15 cellular contexts compared by ENCODE assay signal in the genomic region with DNA sequence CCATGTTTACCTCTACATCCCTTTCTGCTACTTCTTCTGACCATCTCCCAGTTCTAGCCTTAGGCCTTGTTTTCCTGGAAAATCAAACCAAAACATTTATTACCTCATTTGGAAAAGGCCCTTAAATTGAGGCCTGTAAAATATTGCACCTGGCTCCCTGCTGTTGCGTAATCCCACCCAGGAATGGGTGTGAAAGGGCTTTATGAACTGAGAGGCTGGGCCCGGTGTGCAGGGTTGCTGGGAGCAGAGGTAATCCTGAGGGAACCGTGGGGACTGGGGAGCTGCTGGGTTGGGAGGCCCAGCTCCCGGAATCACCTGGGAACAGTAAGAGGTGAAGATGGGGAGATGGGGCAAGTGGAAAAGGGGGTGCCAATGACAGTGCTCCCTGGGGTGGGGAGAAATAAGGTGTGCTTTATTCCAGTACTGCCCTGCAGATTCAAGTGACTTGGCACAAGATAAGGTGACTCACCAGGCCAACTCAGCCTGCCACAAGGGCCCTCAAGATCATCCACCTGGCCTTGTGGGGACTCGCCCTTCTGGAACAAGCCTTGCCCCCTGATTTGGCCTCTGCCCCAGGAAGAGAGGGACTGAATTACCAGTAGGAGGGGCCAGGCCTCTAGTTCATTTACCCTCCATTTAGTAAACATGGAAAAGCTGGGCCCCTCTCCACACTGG. TPM values are rescaled to one million over a fixed set of nuclear protein-coding genes. Genes with fewer than 3 reads are reported as not detected.
A peak's percentile ranks its signal among the peaks of the same experiment; 100 is the strongest.
DNase-seq lines count a peak whose midpoint lies in the region; ATAC-seq and TF ChIP-seq lines count a peak whose summit lies in the region.
"Had no signal": no experiment of that assay in that cellular context is flagged by ENCODE, and none has a peak within 500 bp of the region (broad histone marks: within the 10 kb centered on the region; RNA-seq: fewer than 3 reads in every experiment).

No MANE protein-coding gene starts in this region.

- peaks cover 15% of the 10 kb centered on the region for H3K36me3 Mint-ChIP-seq in activated CD8-positive, alpha-beta memory T cell treated with anti-CD3 and anti-CD28 coated beads, Interleukin-2, amount 10 ng/mL, durations not matched to agents 7 days and 5 days
- H3K36me3 Mint-ChIP-seq in activated naive CD8-positive, alpha-beta T cell treated with anti-CD3 and anti-CD28 coated beads, Interleukin-2, amount 50 U/mL, for 24 hours (ENCODE audit: low read depth): peaks cover 31% of the 10 kb centered on the region

- no peaks in the 10 kb centered on the region for H3K36me3 ChIP-seq in right lobe of liver
- H3K36me3 ChIP-seq in urinary bladder (ENCODE audit: insufficient read depth): no peaks in the 10 kb centered on the region

- H3K4me3 Mint-ChIP-seq in activated CD8-positive, alpha-beta memory T cell treated with anti-CD3 and anti-CD28 coated beads, Interleukin-2, amount 10 ng/mL, durations not matched to agents 7 days and 5 days: no peak overlapping the region
- no peak overlapping the region for H3K4me3 Mint-ChIP-seq in activated naive CD8-positive, alpha-beta T cell treated with anti-CD3 and anti-CD28 coated beads, Interleukin-2, amount 50 U/mL, for 24 hours
- H3K4me3 Mint-ChIP-seq: central memory CD8-positive, alpha-beta T cell had no signal

- CTCF ChIA-PET in activated CD8-positive, alpha-beta memory T cell treated with anti-CD3 and anti-CD28 coated beads, Interleukin-2, amount 10 ng/mL, durations not matched to agents 7 days and 5 days (lab: Charles Lee): interaction anchor here (1.2 kb wide), 1 partner anchor 118 kb away, joined by 3 read pairs; no protein-coding TSS in a partner anchor

- no peak overlapping the region for H3K4me3 ChIP-seq in right lobe of liver
- no peak overlapping the region for H3K4me3 ChIP-seq in urinary bladder (ENCODE audit: low read depth, low read length)

- peaks cover 19% of the 10 kb centered on the region for H3K4me1 Mint-ChIP-seq in activated CD8-positive, alpha-beta memory T cell treated with anti-CD3 and anti-CD28 coated beads, Interleukin-2, amount 10 ng/mL, durations not matched to agents 7 days and 5 days
- H3K4me1 Mint-ChIP-seq in activated naive CD8-positive, alpha-beta T cell treated with anti-CD3 and anti-CD28 coated beads, Interleukin-2, amount 50 U/mL, for 24 hours: peaks cover 17% of the 10 kb centered on the region
- H3K4me1 Mint-ChIP-seq: central memory CD8-positive, alpha-beta T cell had no signal

- peaks cover 0 to 24% (median 4%) of the 10 kb centered on the region in 4 donors for H3K4me1 ChIP-seq in right lobe of liver
- H3K4me1 ChIP-seq in urinary bladder (ENCODE audit: insufficient read depth): no peaks in the 10 kb centered on the region

- WGBS in right lobe of liver (ENCODE audit: insufficient coverage, low coverage, low lambda C conversion rate, missing lambda C conversion rate): 63% methylated on average over 4 of the region's 5 CpGs
- 80% methylated on average over 5 of the region's 5 CpGs for WGBS in urinary bladder

- ATAC-seq in activated CD8-positive, alpha-beta memory T cell treated with anti-CD3 and anti-CD28 coated beads, Interleukin-2, amount 10 ng/mL, durations not matched to agents 7 days and 5 days: no peak
- peak; percentile 41 for ATAC-seq in activated naive CD8-positive, alpha-beta T cell treated with anti-CD3 and anti-CD28 coated beads, Interleukin-2, amount 50 U/mL, for 24 hours
- ATAC-seq in right lobe of liver (peak in 3 of 4 donors; percentile 39 to 60 (median 60)), HG03097 (IDR thresholded peaks at IDR 0.05; ENCODE audit: low FRiP score, unreplicated experiment) (no peak)

- H3K27me3 ChIP-seq in right lobe of liver: no peaks in the 10 kb centered on the region

- peak overlapping the region in 1 of 3 donors; percentile 13 for H3K27ac ChIP-seq in right lobe of liver
- peak overlapping the region; percentile 54 for H3K27ac ChIP-seq in urinary bladder (ENCODE audit: low read depth)

- intact Hi-C loops in right lobe of liver (cut with DNase I): no loop called here

- H3K27me3 Mint-ChIP-seq in activated CD8-positive, alpha-beta memory T cell treated with anti-CD3 and anti-CD28 coated beads, Interleukin-2, amount 10 ng/mL, durations not matched to agents 7 days and 5 days: no peaks in the 10 kb centered on the region
- H3K27me3 Mint-ChIP-seq in activated naive CD8-positive, alpha-beta T cell treated with anti-CD3 and anti-CD28 coated beads, Interleukin-2, amount 50 U/mL, for 24 hours: no peaks in the 10 kb centered on the region
- H3K27me3 Mint-ChIP-seq: central memory CD8-positive, alpha-beta T cell had no signal

- no peaks in the 10 kb centered on the region for H3K9me3 Mint-ChIP-seq in activated CD8-positive, alpha-beta memory T cell treated with anti-CD3 and anti-CD28 coated beads, Interleukin-2, amount 10 ng/mL, durations not matched to agents 7 days and 5 days (ENCODE audit: low read depth)
- no peaks in the 10 kb centered on the region for H3K9me3 Mint-ChIP-seq in activated naive CD8-positive, alpha-beta T cell treated with anti-CD3 and anti-CD28 coated beads, Interleukin-2, amount 50 U/mL, for 24 hours
- H3K9me3 Mint-ChIP-seq: central memory CD8-positive, alpha-beta T cell had no signal

- no peaks in the 10 kb centered on the region for H3K9me3 ChIP-seq in right lobe of liver

- H3K27ac Mint-ChIP-seq in activated CD8-positive, alpha-beta memory T cell treated with anti-CD3 and anti-CD28 coated beads, Interleukin-2, amount 10 ng/mL, durations not matched to agents 7 days and 5 days: peak overlapping the region; percentile 37
- no peak overlapping the region for H3K27ac Mint-ChIP-seq in activated naive CD8-positive, alpha-beta T cell treated with anti-CD3 and anti-CD28 coated beads, Interleukin-2, amount 50 U/mL, for 24 hours

- no peak for TF ChIP-seq POLR2A in right lobe of liver (IDR thresholded peaks at IDR 0.05)

- TF ChIP-seq CTCF in right lobe of liver (IDR thresholded peaks at IDR 0.05): no peak

- no peak for DNase-seq in activated CD8-positive, alpha-beta memory T cell treated with anti-CD3 and anti-CD28 coated beads, Interleukin-2, amount 10 ng/mL, durations not matched to agents 7 days and 5 days
- no peak for DNase-seq in activated CD8-positive, alpha-beta memory T cell treated with anti-CD3 and anti-CD28 coated beads, Interleukin-2, amount 50 U/mL, for 4 hours
- no peak for DNase-seq in activated naive CD8-positive, alpha-beta T cell treated with anti-CD3 and anti-CD28 coated beads, Interleukin-2, amount 50 U/mL, for 24 hours
- no peak for DNase-seq in right lobe of liver
- DNase-seq in stimulated activated CD4-positive, alpha-beta T cell treated with anti-CD3 and anti-CD28 coated beads, Interleukin-4, amount 100 ng/mL, for 24 hours: no peak
- no peak for DNase-seq in SKM-1 treated with dmso at 0.1 percent for 144 hours (lab: John Stamatoyannopoulos, UW; ENCODE audit: unreplicated experiment)
- DNase-seq: activated CD4-positive, alpha-beta T cell treated with anti-CD3 and anti-CD28 coated beads, Interleukin-2, amount 50 U/mL, for 1 hour; activated naive CD4-positive, alpha-beta T cell; H7; NCI-H2081; T-helper 1 cell had no signal

RNA-seq across cellular contexts. Expression of gene KCNK5, which starts 44.2 kb away (rescaled TPM):
- 10 to 100 TPM; 19.1 to 30.8 TPM for total RNA-seq in activated CD8-positive, alpha-beta memory T cell treated with anti-CD3 and anti-CD28 coated beads, Interleukin-2, amount 10 ng/mL, durations not matched to agents 7 days and 5 days
- 10 to 100 TPM in 2 of 6 experiments, 1 to 10 TPM in 4; 3.2 to 54.3 (median 6.7) TPM for total RNA-seq in right lobe of liver
- total RNA-seq in urinary bladder: 2.3 TPM
- polyA plus RNA-seq in urinary bladder: 3.1 TPM
- polyA plus RNA-seq: AG04450 had no signal

Comparison
In these comparisons a context has a peak if more than half of its experiments do, and no peak if none do; other contexts are left out.
1. ATAC-seq: peak in activated naive CD8-positive, alpha-beta T cell treated with anti-CD3 and anti-CD28 coated beads, Interleukin-2, amount 50 U/mL, for 24 hours (single experiment) and right lobe of liver (3 of 4); none in activated CD8-positive, alpha-beta memory T cell treated with anti-CD3 and anti-CD28 coated beads, Interleukin-2, amount 10 ng/mL, durations not matched to agents 7 days and 5 days (single experiment) and HG03097 (single experiment).